9 cellular contexts compared by ENCODE assay signal in the genomic region with DNA sequence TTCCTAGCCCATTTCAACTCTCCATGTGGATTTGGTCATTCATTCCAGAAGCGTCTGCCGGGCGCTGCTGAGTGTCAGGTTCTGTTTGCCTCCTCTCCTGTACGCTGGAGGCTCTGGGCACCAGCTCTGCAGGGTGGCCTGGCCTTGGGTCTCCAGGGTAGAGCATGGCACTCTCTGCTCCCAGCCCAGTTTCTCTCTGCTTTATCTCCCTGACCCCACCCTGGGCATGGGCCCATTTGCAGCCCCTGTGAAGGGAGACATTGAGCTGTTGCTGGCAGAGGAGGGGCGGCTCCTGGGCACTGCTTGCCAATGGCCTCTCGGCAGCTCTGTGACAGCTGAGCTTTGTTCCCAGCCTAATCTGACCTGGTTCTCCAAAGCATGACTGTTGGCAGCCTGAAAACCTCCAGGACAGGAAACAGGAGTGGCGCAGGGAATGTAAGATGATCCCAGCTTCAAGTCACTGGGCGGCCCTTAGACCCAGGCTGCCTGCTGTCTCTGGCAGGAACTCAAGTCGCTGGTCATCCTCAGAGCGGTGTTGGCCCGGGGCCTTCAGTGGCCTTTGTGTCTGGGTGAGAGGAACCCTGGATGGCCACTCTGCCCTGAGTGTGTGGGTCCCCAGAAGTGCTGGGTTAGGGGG.
DNase-seq lines count a peak whose midpoint lies in the region; ATAC-seq and TF ChIP-seq lines count a peak whose summit lies in the region.
"Had no signal": no experiment of that assay in that cellular context is flagged by ENCODE, and none has a peak within 500 bp of the region (broad histone marks: within the 10 kb centered on the region; RNA-seq: fewer than 3 reads in every experiment).

No MANE protein-coding gene starts in this region.

- H3K36me3 Mint-ChIP-seq in Calu3 (ENCODE audit: insufficient read depth, unreplicated experiment), result peaks cover 87% of the 10 kb centered on the region

- H3K36me3 ChIP-seq in esophagus (ENCODE audit: control insufficient read depth in 2 of 2, insufficient read depth in 2 of 2, low read length in 1 of 2) (no peaks in the 10 kb centered on the region), osteoblast (ENCODE audit: insufficient read depth, low read length) (no peaks in the 10 kb centered on the region)
- H3K36me3 ChIP-seq: thoracic aorta had no signal

- DNase-seq in Calu3 (peak; percentile 85), NCI-H69 (lab: John Stamatoyannopoulos, UW) (peak; percentile 87), osteoblast (ENCODE audit: insufficient read length, low spot score, missing footprints) (peak; percentile 97), NCI-H1694 treated with DMSO at 0.1 percent for 48 hours (lab: John Stamatoyannopoulos, UW) (no peak), NCI-H1694 (lab: John Stamatoyannopoulos, UW) (no peak)

- H3K4me3 Mint-ChIP-seq in Calu3 (ENCODE audit: low read depth, unreplicated experiment), result peak overlapping the region; percentile 83

- H4K20me1 ChIP-seq in osteoblast (ENCODE audit: insufficient read depth, low read length), result no peaks in the 10 kb centered on the region

- H3K9me3 Mint-ChIP-seq in Calu3 (ENCODE audit: low read depth, unreplicated experiment), result no peaks in the 10 kb centered on the region

- H3K79me2 ChIP-seq in osteoblast (ENCODE audit: insufficient read depth, low read length), result peaks cover 15% of the 10 kb centered on the region

- CTCF ChIA-PET in Calu3 (lab: Charles Lee), result interaction anchor here (0.6 to 4.9 kb wide), 10 partner anchors 14 to 1935 kb away, joined by 3 to 29 read pairs (median 4); partner anchors contain the start of gene UNK

- H3K27ac ChIP-seq in esophagus (ENCODE audit: low read depth in 2 of 2, low read length in 1 of 2) (peak overlapping the region; percentile 95 to 98), osteoblast (ENCODE audit: low read depth, low read length) (peak overlapping the region; percentile 100)

- H2AFZ ChIP-seq in osteoblast (ENCODE audit: low read length), result no peak overlapping the region

- H3K4me3 ChIP-seq in esophagus (ENCODE audit: low read depth in 1 of 2, low read length in 2 of 2) (peak overlapping the region in 1 of 2 donors; percentile 2), osteoblast (ENCODE audit: insufficient read depth, low read length) (peak overlapping the region; percentile 62)
- H3K4me3 ChIP-seq: thoracic aorta had no signal

- H3K9me3 ChIP-seq in esophagus (ENCODE audit: control insufficient read depth in 2 of 2, insufficient read depth in 1 of 2, low read depth in 1 of 2, low read length in 1 of 2) (no peaks in the 10 kb centered on the region), osteoblast (ENCODE audit: low read depth, low read length) (no peaks in the 10 kb centered on the region)
- H3K9me3 ChIP-seq: thoracic aorta had no signal

- H3K27ac Mint-ChIP-seq in Calu3 (ENCODE audit: unreplicated experiment), result peak overlapping the region; percentile 100

- no TSS peak for BruUV-seq in Calu3 (replicated peaks; lab: Mats Ljungman, UMichigan)

- H3K27me3 ChIP-seq in esophagus (ENCODE audit: control insufficient read depth in 1 of 2, insufficient read depth in 2 of 2, low read length in 2 of 2) (no peaks in the 10 kb centered on the region), osteoblast (ENCODE audit: insufficient read depth, low read length) (no peaks in the 10 kb centered on the region)

- H3K27me3 Mint-ChIP-seq in Calu3 (ENCODE audit: unreplicated experiment), result no peaks in the 10 kb centered on the region

- TF ChIP-seq CTCF in Calu3 (IDR thresholded peaks at IDR 0.05; ENCODE audit: unreplicated experiment) (no peak), osteoblast (IDR thresholded peaks at IDR 0.05; ENCODE audit: extremely low read depth, low read depth, low read length) (no peak)

- H3K4me2 ChIP-seq in osteoblast (ENCODE audit: insufficient read depth, low read length), result peak overlapping the region; percentile 76

- H3K4me1 ChIP-seq in esophagus (ENCODE audit: control insufficient read depth in 2 of 2, insufficient read depth in 2 of 2, low read length in 1 of 2), result peaks cover 10 to 21% of the 10 kb centered on the region in 2 donors
- peaks cover 49% of the 10 kb centered on the region for H3K4me1 ChIP-seq in osteoblast (ENCODE audit: insufficient read depth, low read length)

- no peak for ATAC-seq in HG03432 (IDR thresholded peaks at IDR 0.05; ENCODE audit: unreplicated experiment)
- no peak for ATAC-seq in GM21447 (IDR thresholded peaks at IDR 0.05; ENCODE audit: unreplicated experiment)

- peaks cover 59% of the 10 kb centered on the region for H3K4me1 Mint-ChIP-seq in Calu3 (ENCODE audit: low read depth, unreplicated experiment)

- intact Hi-C loops in Calu3 (cut with micrococcal nuclease; ENCODE audit: unreplicated experiment), result loop anchor here (2.0 kb wide), 2 partner anchors 33 to 35 kb away; no protein-coding TSS in a partner anchor

- 36 to 38% methylated on average over 11 of the region's 11 CpGs for WGBS in esophagus, 2 donors

Comparison
In these comparisons a context has a peak if more than half of its experiments do, and no peak if none do; other contexts are left out.
1. DNase-seq: peak in Calu3 (single experiment), NCI-H69 (single experiment) and osteoblast (single experiment); none in NCI-H1694 treated with DMSO at 0.1 percent for 48 hours (single experiment) and NCI-H1694 (single experiment).